24 cellular contexts compared by ENCODE assay signal in the genomic region with DNA sequence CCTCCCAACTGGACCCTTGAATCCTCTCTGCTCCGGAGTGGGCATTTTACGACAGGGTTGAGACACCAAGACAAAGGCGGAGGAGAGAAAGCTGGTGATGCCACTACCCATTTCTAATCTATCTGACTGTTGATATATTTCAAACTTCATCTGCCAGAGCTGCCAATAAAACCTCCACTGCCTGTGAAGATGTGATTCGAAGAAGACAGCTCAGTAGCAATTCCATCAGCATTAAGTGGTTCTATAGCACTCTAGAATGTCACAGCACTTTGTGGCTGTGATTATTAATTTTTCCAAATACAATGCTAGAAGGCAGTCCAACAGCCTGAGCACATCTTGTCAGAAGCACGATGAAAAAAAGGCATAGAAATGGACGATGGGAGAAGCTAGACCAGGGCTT.
"Had no signal": no experiment of that assay in that cellular context is flagged by ENCODE, and none has a peak within 500 bp of the region (broad histone marks: within the 10 kb centered on the region; RNA-seq: fewer than 3 reads in every experiment).

No MANE protein-coding gene starts in this region.

- H3K9me3 ChIP-seq: stomach, suprapubic skin, testis, thoracic aorta, thyroid gland, tibial artery, tibial nerve, transverse colon, upper lobe of left lung, upper lobe of right lung, uterus, vagina had no signal

- DNase-seq: stimulated activated CD4-positive, alpha-beta T cell treated with anti-CD3 and anti-CD28 coated beads, Interleukin-2, amount 100 ng/mL, for 48 hours; stimulated activated CD4-positive, alpha-beta T cell treated with anti-CD3 and anti-CD28 coated beads, Interleukin-4, amount 100 ng/mL, for 1 hour; stimulated activated CD4-positive, alpha-beta T cell treated with anti-CD3 and anti-CD28 coated beads, Interleukin-4, amount 100 ng/mL, for 24 hours; stimulated activated CD4-positive, alpha-beta T cell treated with anti-CD3 and anti-CD28 coated beads, Interleukin-4, amount 100 ng/mL, for 4 hours; stimulated activated CD8-positive, alpha-beta memory T cell treated with anti-CD3 and anti-CD28 coated beads, Interleukin-4, amount 100 ng/mL, for 48 hours; stimulated activated naive B cell treated with anti-CD40 and anti-IgM and Interleukin-4, amounts not matched to agents 10 μg/mL and 1 μg/mL and 100 μg/mL, for 72 hours; stimulated activated naive CD4-positive, alpha-beta T cell; stimulated activated naive CD4-positive, alpha-beta T cell treated with Interleukin-2 at 50 U/mL for 16 hours; stimulated activated naive CD8-positive, alpha-beta T cell treated with anti-CD3 and anti-CD28 coated beads, Interleukin-15, amount 100 ng/mL, for 72 hours; stimulated activated naive CD8-positive, alpha-beta T cell treated with anti-CD3 and anti-CD28 coated beads, Interleukin-15, Interleukin-2, amounts not matched to agents 100 U/mL and 50 U/mL, for 24 hours; stomach; substantia nigra; testis; thyroid gland; tibial artery; transverse colon; trophoblast cell; upper lobe of left lung; upper lobe of right lung; uterus had no signal

- H3K4me3 ChIP-seq: stomach, suprapubic skin, testis, thoracic aorta, thyroid gland, tibial artery, tibial nerve, transverse colon, upper lobe of left lung, upper lobe of right lung, uterus, vagina had no signal

- H3K36me3 ChIP-seq: stomach, suprapubic skin, thoracic aorta, thyroid gland, tibial artery, tibial nerve, transverse colon, upper lobe of left lung, upper lobe of right lung, uterus, vagina had no signal

- H3K27me3 ChIP-seq: stomach, suprapubic skin, testis, thyroid gland, tibial artery, tibial nerve, transverse colon, upper lobe of left lung, upper lobe of right lung, uterus, vagina had no signal

- H3K27ac ChIP-seq: stomach, suprapubic skin, testis, thoracic aorta, thyroid gland, tibial artery, tibial nerve, transverse colon, upper lobe of left lung, upper lobe of right lung, uterus, vagina had no signal
